Comparison of ENCODE assay signal across 12 cellular contexts in the genomic region with DNA sequence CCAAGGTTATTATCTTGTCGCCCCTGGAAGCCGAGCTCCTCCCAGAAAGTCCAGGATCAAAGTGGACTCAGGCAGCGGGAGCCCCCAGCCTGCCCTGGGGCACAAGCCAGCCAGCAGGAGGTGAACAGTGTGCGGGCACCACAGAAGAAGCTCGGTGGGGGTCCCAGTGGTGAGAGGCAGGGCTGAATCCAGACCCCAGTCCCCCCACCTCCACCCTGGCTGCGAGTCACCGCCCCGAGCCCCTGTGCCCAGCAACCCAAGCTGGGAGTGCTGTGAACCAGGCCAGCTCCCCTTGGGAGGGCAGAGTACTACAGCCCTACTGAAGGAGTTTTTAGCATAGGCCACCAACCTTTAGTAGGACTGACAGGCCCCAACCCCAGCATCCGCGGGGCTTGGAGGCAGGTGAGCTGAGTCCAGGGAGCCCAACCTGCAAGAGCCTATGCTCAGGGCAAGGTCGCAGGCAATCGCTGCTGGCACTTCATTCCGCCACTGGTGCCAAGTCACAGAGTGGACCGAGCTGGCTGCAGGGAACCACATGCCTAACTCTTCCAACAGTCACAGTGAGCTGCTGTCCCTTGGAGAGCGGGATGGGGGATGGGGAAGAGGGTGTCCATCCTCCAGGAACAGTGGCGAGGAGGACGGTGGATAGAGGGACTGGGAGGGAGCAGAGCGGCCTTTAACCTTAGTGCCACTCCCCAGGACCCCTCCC. TPM values are rescaled to one million over a fixed set of nuclear protein-coding genes. Genes with fewer than 3 reads are reported as not detected.
DNase-seq lines count a peak whose midpoint lies in the region; ATAC-seq, FAIRE-seq and TF ChIP-seq lines count a peak whose summit lies in the region.
"Had no signal": no experiment of that assay in that cellular context is flagged by ENCODE, and none has a peak within 500 bp of the region (broad histone marks: within the 10 kb centered on the region; RNA-seq: fewer than 3 reads in every experiment).

No MANE protein-coding gene starts in this region.

- ATAC-seq in left lung, result no peak

- intact Hi-C loops in left lung (cut with DNase I) (no loop called here), sigmoid colon (cut with DNase I) (loop anchor here (5.0 kb wide), 1 partner anchor 289 kb away; no protein-coding TSS in a partner anchor)

- no peak for DNase-seq in MG63
- DNase-seq in fibroblast of villous mesenchyme (ENCODE audit: low read depth), result no peak
- peak in 1 of 2 donors; percentile 69 for DNase-seq in left lung
- DNase-seq in sigmoid colon, result no peak
- no peak for DNase-seq in T1000 (lab: John Stamatoyannopoulos, UW)
- DNase-seq in GM12892 (ENCODE audit: insufficient read length), result no peak
- DNase-seq in NCI-H82 (lab: John Stamatoyannopoulos, UW), result no peak
- no peak for DNase-seq in dermis blood vessel endothelial cell
- DNase-seq: activated CD4-positive, alpha-beta T cell treated with anti-CD3 and anti-CD28 coated beads, Interleukin-2, amount 10 ng/mL, durations not matched to agents 7 days and 5 days; erythroblast had no signal

- H3K36me3 ChIP-seq in MG63 (peaks cover 57% of the 10 kb centered on the region), left lung (no peaks in the 10 kb centered on the region), sigmoid colon (no peaks in the 10 kb centered on the region)
- H3K36me3 ChIP-seq: BLaER1 had no signal

- H3K4me3 ChIP-seq in MG63 (peak overlapping the region; percentile 76), fibroblast of villous mesenchyme (ENCODE audit: low read depth, low read length) (peak overlapping the region; percentile 71), left lung (peak overlapping the region; percentile 40 to 50), sigmoid colon (peak overlapping the region in 3 of 4 donors; percentile 37 to 53 (median 52))
- H3K4me3 ChIP-seq: BLaER1 had no signal

- H3K27me3 ChIP-seq in MG63 (no peaks in the 10 kb centered on the region), left lung (peaks cover 39 to 63% of the 10 kb centered on the region in 2 donors), sigmoid colon (peaks cover 8 to 41% (median 28%) of the 10 kb centered on the region in 3 donors)
- H3K27me3 ChIP-seq: BLaER1 had no signal

- FAIRE-seq in GM12892 (lab: Jason Lieb, UNC), result no peak

- no peak for TF ChIP-seq POLR2A in sigmoid colon (IDR thresholded peaks at IDR 0.05)
- TF ChIP-seq POLR2A in GM12892 (IDR thresholded peaks at IDR 0.05; ENCODE audit: low read depth, low read length), result no peak

- H3K9me3 ChIP-seq in MG63 (no peaks in the 10 kb centered on the region), left lung (no peaks in the 10 kb centered on the region), sigmoid colon (no peaks in the 10 kb centered on the region)

- TF ChIP-seq EP300 in sigmoid colon (IDR thresholded peaks at IDR 0.05), result no peak

- H3K4me1 ChIP-seq in left lung (peaks cover 0 to 27% of the 10 kb centered on the region in 2 donors), sigmoid colon (peaks cover 0 to 21% (median 15%) of the 10 kb centered on the region in 4 donors)
- H3K4me1 ChIP-seq: BLaER1 had no signal

- peak overlapping the region in 1 of 2 donors; percentile 33 for H3K27ac ChIP-seq in left lung
- no peak overlapping the region for H3K27ac ChIP-seq in sigmoid colon
- H3K27ac ChIP-seq: BLaER1 had no signal

- WGBS in sigmoid colon, 2 donors, result 73 to 75% methylated on average over 18 of the region's 18 CpGs

- no peak for TF ChIP-seq CTCF in fibroblast of villous mesenchyme (IDR thresholded peaks at IDR 0.05; ENCODE audit: insufficient read depth, low read depth, low read length)
- no peak for TF ChIP-seq CTCF in left lung (IDR thresholded peaks at IDR 0.05)
- no peak for TF ChIP-seq CTCF in sigmoid colon (IDR thresholded peaks at IDR 0.05)

RNA-seq across cellular contexts. Expression of gene PIEZO2, which starts 3.0 kb away (rescaled TPM):
- 11.1 and 42.7 TPM in 2 replicates for total RNA-seq in MG63 (2014; rRNA removed; shearing (Covaris generic); ENCODE audit: low replicate concordance)
- total RNA-seq in fibroblast of villous mesenchyme (1.7 and 4.5 TPM in 2 replicates), left lung (10 to 100 TPM; 40.3 to 77.7 TPM), sigmoid colon (10 to 100 TPM; 24.3 to 35.2 (median 26.9) TPM), dermis blood vessel endothelial cell (141 and 342 TPM in 2 replicates)
- polyA plus RNA-seq in sigmoid colon, result 1 to 10 TPM in 2 of 3 donors, not detected in 1; 1.4 to 1.8 TPM
- polyA plus RNA-seq in GM12892 (2012; ENCODE audit: missing spikeins), result 28.0 TPM
- total RNA-seq: activated CD4-positive, alpha-beta T cell treated with anti-CD3 and anti-CD28 coated beads, Interleukin-2, amount 10 ng/mL, durations not matched to agents 7 days and 5 days; G401 had no signal
